1 cellular context compared by ENCODE assay signal in genomic region chr4:81510643-81511189, GRCh38.
TF ChIP-seq lines count a peak whose summit lies in the region.

No MANE protein-coding gene starts in this region.

TF ChIP-seq in HEK293, 187 proteins besides CTCF, POLR2A, EP300 and RAD21 (continued from another document):
- TF ChIP-seq ZBTB8A (tag by site-specific recombination; IDR thresholded peaks at IDR 0.05): no peak
TF ChIP-seq in HEK293: peak in this region for 3.
